ENCODE assay signal across 22 cellular contexts in genomic region chr20:51729771-51730170, GRCh38.
"Had no signal": no experiment of that assay in that cellular context is flagged by ENCODE, and none has a peak within 500 bp of the region (broad histone marks: within the 10 kb centered on the region; RNA-seq: fewer than 3 reads in every experiment).

No MANE protein-coding gene starts in this region.

- H3K4me3 ChIP-seq: coronary artery, lung, mucosa of descending colon, ovary, right lobe of liver, suprapubic skin, transverse colon, upper lobe of right lung, uterus had no signal

- DNase-seq: dermis blood vessel endothelial cell; effector memory CD8-positive, alpha-beta T cell; mucosa of descending colon; naive B cell; ovary; small intestine; stimulated activated CD4-positive, alpha-beta T cell treated with anti-CD3 and anti-CD28 coated beads, Interleukin-15, amount 100 ng/mL, for 24 hours; stimulated activated CD4-positive, alpha-beta T cell treated with anti-CD3 and anti-CD28 coated beads, Interleukin-2, amount 100 ng/mL, for 48 hours; stimulated activated CD8-positive, alpha-beta memory T cell treated with anti-CD3 and anti-CD28 coated beads, Interleukin-4, amount 100 ng/mL, for 48 hours; stimulated activated naive CD4-positive, alpha-beta T cell; stimulated activated naive CD8-positive, alpha-beta T cell treated with anti-CD3 and anti-CD28 coated beads, Interleukin-15, amount 100 ng/mL, for 72 hours; transverse colon; upper lobe of right lung; uterus had no signal

- H3K4me1 ChIP-seq: right lobe of liver, suprapubic skin, upper lobe of right lung, uterus had no signal

- H3K27me3 ChIP-seq: ovary, right lobe of liver, suprapubic skin, transverse colon, upper lobe of right lung, uterus had no signal

- FAIRE-seq: frontal cortex, keratinocyte, small intestine had no signal

- H3K9me3 ChIP-seq: mucosa of descending colon, ovary, right lobe of liver, suprapubic skin, transverse colon, upper lobe of right lung, uterus had no signal

- H3K27ac ChIP-seq: coronary artery, ovary, right lobe of liver, suprapubic skin, transverse colon, upper lobe of right lung, uterus had no signal

- H3K36me3 ChIP-seq: ovary, right lobe of liver, suprapubic skin, transverse colon, uterus had no signal

- ATAC-seq: effector memory CD8-positive, alpha-beta T cell; left lobe of liver; mucosa of descending colon; natural killer cell treated with Interleukin-12 subunit alpha and Interleukin-12 subunit beta and Interleukin-15 and Interleukin-18, amount 100 ng/mL, for 72 hours; right lobe of liver; stimulated activated naive CD8-positive, alpha-beta T cell treated with anti-CD3 and anti-CD28 coated beads, Interleukin-15, amount 100 ng/mL, for 72 hours; upper lobe of right lung had no signal
